24 cellular contexts compared by ENCODE assay signal in genomic region chr2:46381263-46381849, GRCh38.
DNase-seq lines count a peak whose midpoint lies in the region; ATAC-seq, FAIRE-seq and TF ChIP-seq lines count a peak whose summit lies in the region.
"Had no signal": no experiment of that assay in that cellular context is flagged by ENCODE, and none has a peak within 500 bp of the region (broad histone marks: within the 10 kb centered on the region; RNA-seq: fewer than 3 reads in every experiment).

No MANE protein-coding gene starts in this region.

- no peaks in the 10 kb centered on the region for H3K4me1 Mint-ChIP-seq in astrocyte (ENCODE audit: low read depth, unreplicated experiment)
- H3K4me1 Mint-ChIP-seq: activated CD4-positive, alpha-beta memory T cell treated with anti-CD3 and anti-CD28 coated beads, Interleukin-2, amount 10 ng/mL, durations not matched to agents 7 days and 5 days had no signal

- no peak overlapping the region for H3K4me2 ChIP-seq in astrocyte (ENCODE audit: low read length)
- H3K4me2 ChIP-seq: KMS-11, PC-9 had no signal

- no peaks in the 10 kb centered on the region for H4K20me1 ChIP-seq in astrocyte (ENCODE audit: insufficient read depth, low read length)

- intact Hi-C loops in left ventricle myocardium superior (cut with micrococcal nuclease) (no loop called here), Right ventricle myocardium superior (cut with DNase I) (no loop called here), mucosa of descending colon (cut with DNase I, micrococcal nuclease) (no loop called here)

- H3K9me3 ChIP-seq in astrocyte (ENCODE audit: insufficient read depth, low read depth, low read length), result no peaks in the 10 kb centered on the region
- no peaks in the 10 kb centered on the region for H3K9me3 ChIP-seq in mucosa of descending colon
- H3K9me3 ChIP-seq in effector memory CD4-positive, alpha-beta T cell (ENCODE audit: control insufficient read depth, low read length), result no peaks in the 10 kb centered on the region
- H3K9me3 ChIP-seq: psoas muscle had no signal

- H3K27me3 ChIP-seq in astrocyte (ENCODE audit: insufficient read depth, low read length), result no peaks in the 10 kb centered on the region
- no peaks in the 10 kb centered on the region for H3K27me3 ChIP-seq in effector memory CD4-positive, alpha-beta T cell (replicated peaks; ENCODE audit: control insufficient read depth, insufficient read depth, low read length, poor library complexity, severe bottlenecking)

- ATAC-seq in left ventricle myocardium superior (peak; percentile 11), Right ventricle myocardium superior (ENCODE audit: poor library complexity) (no peak), mucosa of descending colon (peak; percentile 8), GM21528 (IDR thresholded peaks at IDR 0.05; ENCODE audit: low FRiP score, unreplicated experiment) (no peak)

- no peaks in the 10 kb centered on the region for H3K4me1 ChIP-seq in astrocyte (ENCODE audit: insufficient read depth, low read length)
- no peaks in the 10 kb centered on the region for H3K4me1 ChIP-seq in mucosa of descending colon (ENCODE audit: low read depth)
- H3K4me1 ChIP-seq in effector memory CD4-positive, alpha-beta T cell (ENCODE audit: control insufficient read depth, insufficient read depth, low read length, poor library complexity, severe bottlenecking), result no peaks in the 10 kb centered on the region
- H3K4me1 ChIP-seq: psoas muscle had no signal

- H3K9me3 Mint-ChIP-seq in astrocyte (ENCODE audit: unreplicated experiment), result no peaks in the 10 kb centered on the region
- H3K9me3 Mint-ChIP-seq: activated CD4-positive, alpha-beta memory T cell treated with anti-CD3 and anti-CD28 coated beads, Interleukin-2, amount 10 ng/mL, durations not matched to agents 7 days and 5 days; CD4-positive, alpha-beta T cell; nephron had no signal

- H3K27ac Mint-ChIP-seq in astrocyte (ENCODE audit: unreplicated experiment), result no peak overlapping the region
- H3K27ac Mint-ChIP-seq: activated CD4-positive, alpha-beta memory T cell treated with anti-CD3 and anti-CD28 coated beads, Interleukin-2, amount 10 ng/mL, durations not matched to agents 7 days and 5 days; activated naive CD8-positive, alpha-beta T cell; CD4-positive, alpha-beta T cell; nephron had no signal

- no peak overlapping the region for H3K9ac ChIP-seq in astrocyte (ENCODE audit: low read length)
- H3K9ac ChIP-seq: KMS-11 had no signal

- peaks cover 42% of the 10 kb centered on the region for H3K36me3 Mint-ChIP-seq in astrocyte (ENCODE audit: low read depth, unreplicated experiment)

- H3K36me3 ChIP-seq in astrocyte (ENCODE audit: insufficient read depth, low read length), result no peaks in the 10 kb centered on the region
- peaks cover 3% of the 10 kb centered on the region for H3K36me3 ChIP-seq in mucosa of descending colon (ENCODE audit: low read depth)
- no peaks in the 10 kb centered on the region for H3K36me3 ChIP-seq in effector memory CD4-positive, alpha-beta T cell (ENCODE audit: control insufficient read depth, insufficient read depth, low read length)

- no peaks in the 10 kb centered on the region for H3K79me2 ChIP-seq in astrocyte (ENCODE audit: insufficient read depth, low read length)

- no peak for FAIRE-seq in astrocyte (lab: Jason Lieb, UNC)
- FAIRE-seq: kidney had no signal

- H3K27ac ChIP-seq in astrocyte (ENCODE audit: low read depth, low read length), result no peak overlapping the region
- no peak overlapping the region for H3K27ac ChIP-seq in effector memory CD4-positive, alpha-beta T cell (ENCODE audit: insufficient read depth, low read length, poor library complexity, severe bottlenecking)
- H3K27ac ChIP-seq: KMS-11, PC-9, psoas muscle, SK-N-MC had no signal

- TF ChIP-seq CTCF in astrocyte (IDR thresholded peaks at IDR 0.05; ENCODE audit: insufficient read depth, low read depth, low read length), result no peak
- TF ChIP-seq CTCF in mucosa of descending colon (IDR thresholded peaks at IDR 0.05), result no peak

- H3K27me3 Mint-ChIP-seq in astrocyte (ENCODE audit: low read depth, unreplicated experiment), result peaks cover 42% of the 10 kb centered on the region
- H3K27me3 Mint-ChIP-seq: activated CD4-positive, alpha-beta memory T cell treated with anti-CD3 and anti-CD28 coated beads, Interleukin-2, amount 10 ng/mL, durations not matched to agents 7 days and 5 days; activated naive CD8-positive, alpha-beta T cell; CD4-positive, alpha-beta T cell had no signal

- DNase-seq in left ventricle myocardium superior (no peak), Right ventricle myocardium superior (no peak), astrocyte (ENCODE audit: low read depth) (peak; percentile 2), mucosa of descending colon (no peak), NCI-H187 (lab: John Stamatoyannopoulos, UW) (no peak), NCI-H128 (lab: John Stamatoyannopoulos, UW; ENCODE audit: unreplicated experiment) (no peak)
- DNase-seq in effector memory CD4-positive, alpha-beta T cell, result no peak
- DNase-seq: activated CD4-positive, alpha-beta memory T cell treated with anti-CD3 and anti-CD28 coated beads, Interleukin-2, amount 10 ng/mL, durations not matched to agents 7 days and 5 days; CD4-positive, alpha-beta T cell; cortex of kidney; DMS79 treated with DMSO at 0.1 percent for 48 hours; foreskin fibroblast; hippocampal formation; kidney; NCI-H146; NCI-H2227 treated with DMSO at 0.1 percent for 48 hours; PC-9; psoas muscle; stimulated activated CD4-positive, alpha-beta T cell treated with anti-CD3 and anti-CD28 coated beads, Interleukin-4, amount 100 ng/mL, for 24 hours had no signal

- H3K4me3 Mint-ChIP-seq in astrocyte (ENCODE audit: unreplicated experiment), result no peak overlapping the region
- H3K4me3 Mint-ChIP-seq: activated CD4-positive, alpha-beta memory T cell treated with anti-CD3 and anti-CD28 coated beads, Interleukin-2, amount 10 ng/mL, durations not matched to agents 7 days and 5 days; activated naive CD8-positive, alpha-beta T cell; CD4-positive, alpha-beta T cell; nephron had no signal

- H3K4me3 ChIP-seq in astrocyte (ENCODE audit: insufficient read depth, low read depth, low read length) (no peak overlapping the region), mucosa of descending colon (no peak overlapping the region)
- no peak overlapping the region for H3K4me3 ChIP-seq in effector memory CD4-positive, alpha-beta T cell (ENCODE audit: insufficient read depth, low read depth, low read length, poor library complexity, severe bottlenecking)
- H3K4me3 ChIP-seq: PC-9, psoas muscle, SK-N-MC had no signal

- no peak overlapping the region for H2AFZ ChIP-seq in astrocyte (ENCODE audit: low read depth, low read length)
- H2AFZ ChIP-seq: PC-9 had no signal

Comparison
In these comparisons a context has a peak if more than half of its experiments do, and no peak if none do; other contexts are left out.
1. ATAC-seq: peak in left ventricle myocardium superior (single experiment) and mucosa of descending colon (single experiment); none in Right ventricle myocardium superior (single experiment) and GM21528 (single experiment).